Comparison of ENCODE assay signal across 9 cellular contexts in genomic region chr6:11368760-11369159, GRCh38.
DNase-seq lines count a peak whose midpoint lies in the region; ATAC-seq lines count a peak whose summit lies in the region.
"Had no signal": no experiment of that assay in that cellular context is flagged by ENCODE, and none has a peak within 500 bp of the region (broad histone marks: within the 10 kb centered on the region; RNA-seq: fewer than 3 reads in every experiment).

No MANE protein-coding gene starts in this region.

- H3K4me1 Mint-ChIP-seq in activated naive CD8-positive, alpha-beta T cell treated with anti-CD3 and anti-CD28 coated beads, Interleukin-2, amount 10 ng/mL, durations not matched to agents 7 days and 5 days = peaks cover 51% of the 10 kb centered on the region
- peaks cover 79% of the 10 kb centered on the region for H3K4me1 Mint-ChIP-seq in stimulated activated memory B cell treated with anti-CD40 and anti-IgM and Interleukin-4, amounts not matched to agents 10 μg/mL and 1 μg/mL and 100 μg/mL, for 72 hours

- no peaks in the 10 kb centered on the region for H3K27me3 Mint-ChIP-seq in activated naive CD8-positive, alpha-beta T cell treated with anti-CD3 and anti-CD28 coated beads, Interleukin-2, amount 10 ng/mL, durations not matched to agents 7 days and 5 days
- H3K27me3 Mint-ChIP-seq in stimulated activated memory B cell treated with anti-CD40 and anti-IgM and Interleukin-4, amounts not matched to agents 10 μg/mL and 1 μg/mL and 100 μg/mL, for 72 hours = no peaks in the 10 kb centered on the region

- peaks cover 49% of the 10 kb centered on the region for H3K36me3 Mint-ChIP-seq in activated naive CD8-positive, alpha-beta T cell treated with anti-CD3 and anti-CD28 coated beads, Interleukin-2, amount 10 ng/mL, durations not matched to agents 7 days and 5 days
- H3K36me3 Mint-ChIP-seq in stimulated activated memory B cell treated with anti-CD40 and anti-IgM and Interleukin-4, amounts not matched to agents 10 μg/mL and 1 μg/mL and 100 μg/mL, for 72 hours = peaks cover 19% of the 10 kb centered on the region

- peak overlapping the region; percentile 19 for H3K27ac Mint-ChIP-seq in activated naive CD8-positive, alpha-beta T cell treated with anti-CD3 and anti-CD28 coated beads, Interleukin-2, amount 10 ng/mL, durations not matched to agents 7 days and 5 days
- peak overlapping the region; percentile 54 for H3K27ac Mint-ChIP-seq in stimulated activated memory B cell treated with anti-CD40 and anti-IgM and Interleukin-4, amounts not matched to agents 10 μg/mL and 1 μg/mL and 100 μg/mL, for 72 hours

- ATAC-seq in HG02973 (IDR thresholded peaks at IDR 0.05; ENCODE audit: unreplicated experiment) = peak; percentile 37
- ATAC-seq in activated naive CD8-positive, alpha-beta T cell treated with anti-CD3 and anti-CD28 coated beads, Interleukin-2, amount 10 ng/mL, durations not matched to agents 7 days and 5 days (ENCODE audit: low read depth) = peak; percentile 19
- ATAC-seq in stimulated activated memory B cell treated with anti-CD40 and anti-IgM and Interleukin-4, amounts not matched to agents 10 μg/mL and 1 μg/mL and 100 μg/mL, for 72 hours = peak; percentile 48
- no peak for ATAC-seq in GM19351 (IDR thresholded peaks at IDR 0.05; ENCODE audit: unreplicated experiment)

- no peaks in the 10 kb centered on the region for H3K9me3 Mint-ChIP-seq in activated naive CD8-positive, alpha-beta T cell treated with anti-CD3 and anti-CD28 coated beads, Interleukin-2, amount 10 ng/mL, durations not matched to agents 7 days and 5 days
- peaks cover 2% of the 10 kb centered on the region for H3K9me3 Mint-ChIP-seq in stimulated activated memory B cell treated with anti-CD40 and anti-IgM and Interleukin-4, amounts not matched to agents 10 μg/mL and 1 μg/mL and 100 μg/mL, for 72 hours

- peak; percentile 21 for DNase-seq in activated naive CD4-positive, alpha-beta T cell treated with Interleukin-2 at 50 U/mL for 16 hours
- no peak for DNase-seq in activated naive CD4-positive, alpha-beta T cell (lab: John Stamatoyannopoulos, UW)
- DNase-seq in activated naive CD8-positive, alpha-beta T cell treated with anti-CD3 and anti-CD28 coated beads, Interleukin-2, amount 10 ng/mL, durations not matched to agents 7 days and 5 days = no peak
- no peak for DNase-seq in AG08395 (ENCODE audit: low spot score)
- no peak for DNase-seq in NCI-H128 (lab: John Stamatoyannopoulos, UW; ENCODE audit: unreplicated experiment)
- DNase-seq: NCI-H2029 treated with DMSO at 0.1 percent for 48 hours had no signal

- no peak overlapping the region for H3K4me3 Mint-ChIP-seq in activated naive CD8-positive, alpha-beta T cell treated with anti-CD3 and anti-CD28 coated beads, Interleukin-2, amount 10 ng/mL, durations not matched to agents 7 days and 5 days
- no peak overlapping the region for H3K4me3 Mint-ChIP-seq in stimulated activated memory B cell treated with anti-CD40 and anti-IgM and Interleukin-4, amounts not matched to agents 10 μg/mL and 1 μg/mL and 100 μg/mL, for 72 hours

- POLR2A ChIA-PET in activated naive CD8-positive, alpha-beta T cell treated with anti-CD3 and anti-CD28 coated beads, Interleukin-2, amount 10 ng/mL, durations not matched to agents 7 days and 5 days (lab: Charles Lee) = interaction anchor here (2.2 to 2.7 kb wide), 2 partner anchors 13 to 45 kb away, joined by 6 to 14 read pairs; no protein-coding TSS in a partner anchor
